28 cellular contexts compared by ENCODE assay signal in the genomic region with DNA sequence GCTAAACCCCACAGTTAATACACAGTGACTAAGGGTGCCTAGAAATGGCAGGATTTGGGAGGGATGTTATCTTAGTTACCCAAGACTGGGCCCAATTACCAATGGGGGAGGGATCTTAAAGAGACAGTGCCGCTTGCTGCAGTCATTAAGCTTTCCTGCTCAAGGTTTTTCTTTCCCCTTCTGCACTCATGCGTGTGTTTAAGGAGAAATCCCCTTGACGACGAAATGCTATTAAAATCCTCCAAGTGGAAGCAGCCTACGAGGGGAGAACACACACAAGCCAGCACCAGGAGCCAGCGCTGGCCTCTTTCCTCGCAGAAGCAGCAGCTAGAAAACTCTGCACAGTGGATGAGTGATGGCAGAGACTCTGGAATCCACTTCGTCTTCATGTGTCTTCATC. TPM values are rescaled to one million over a fixed set of nuclear protein-coding genes. Genes with fewer than 3 reads are reported as not detected.
DNase-seq lines count a peak whose midpoint lies in the region; ATAC-seq and TF ChIP-seq lines count a peak whose summit lies in the region.
"Had no signal": no experiment of that assay in that cellular context is flagged by ENCODE, and none has a peak within 500 bp of the region (broad histone marks: within the 10 kb centered on the region; RNA-seq: fewer than 3 reads in every experiment).

No MANE protein-coding gene starts in this region.

- no peaks in the 10 kb centered on the region for H3K9me2 ChIP-seq in hepatocyte (replicated peaks; ENCODE audit: insufficient read depth)
- no peaks in the 10 kb centered on the region for H3K9me2 ChIP-seq in OCI-LY7 (ENCODE audit: insufficient read depth, low read length)

- TF ChIP-seq CTCF in hepatocyte (IDR thresholded peaks at IDR 0.05; ENCODE audit: poor library complexity) (no peak), nephron progenitor cell (IDR thresholded peaks at IDR 0.05) (no peak), OCI-LY7 (conservative IDR thresholded peaks at IDR 0.05; ENCODE audit: low read length) (no peak), omental fat pad (IDR thresholded peaks at IDR 0.05) (no peak)

- 19% methylated on average over 8 of the region's 8 CpGs for WGBS in hepatocyte (ENCODE audit: low lambda C conversion rate, missing lambda C conversion rate)

- no TSS peak for BruUV-seq in OCI-LY7 (replicated peaks; lab: Mats Ljungman, UMichigan)

- H3K9me3 ChIP-seq in hepatocyte (ENCODE audit: low read depth) (no peaks in the 10 kb centered on the region), OCI-LY7 (ENCODE audit: low read length) (no peaks in the 10 kb centered on the region)
- H3K9me3 ChIP-seq: body of pancreas, left lung, Peyer's patch had no signal

- no peaks in the 10 kb centered on the region for H3K79me2 ChIP-seq in hepatocyte
- H3K79me2 ChIP-seq in OCI-LY7 (ENCODE audit: insufficient read depth, low read depth, low read length) = no peaks in the 10 kb centered on the region

- no peaks in the 10 kb centered on the region for H3K9me3 Mint-ChIP-seq in nephron progenitor cell
- H3K9me3 Mint-ChIP-seq: activated CD4-positive, alpha-beta memory T cell treated with anti-CD3 and anti-CD28 coated beads, Interleukin-2, amount 10 ng/mL, durations not matched to agents 7 days and 5 days; activated T-helper 2 cell treated with anti-CD3 and anti-CD28 coated beads, Interferon-gamma antibody, Interleukin-2, Interleukin-4, amounts not matched to agents 10 μg/mL and 5 μg/mL and 100 μg/mL, durations not matched to agents 14 hours and 24 hours and 36 hours; H9; neural crest cell had no signal

- ATAC-seq in omental fat pad (ENCODE audit: low FRiP score) = no peak
- ATAC-seq in stimulated activated naive CD8-positive, alpha-beta T cell treated with anti-CD3 and anti-CD28 coated beads, Interleukin-15, Interleukin-2, amounts not matched to agents 100 U/mL and 50 U/mL, for 24 hours = no peak
- ATAC-seq: body of pancreas, left lung had no signal

- H3K4me1 Mint-ChIP-seq in nephron progenitor cell = peaks cover 90% of the 10 kb centered on the region
- H3K4me1 Mint-ChIP-seq: activated CD4-positive, alpha-beta memory T cell treated with anti-CD3 and anti-CD28 coated beads, Interleukin-2, amount 10 ng/mL, durations not matched to agents 7 days and 5 days had no signal

- peaks cover 19% of the 10 kb centered on the region for H3K27me3 ChIP-seq in hepatocyte
- H3K27me3 ChIP-seq: Peyer's patch had no signal

- H3K4me1 ChIP-seq in hepatocyte (ENCODE audit: insufficient read depth) (peaks cover 20% of the 10 kb centered on the region), OCI-LY7 (ENCODE audit: insufficient read depth, low read length, poor library complexity, severe bottlenecking) (no peaks in the 10 kb centered on the region)
- H3K4me1 ChIP-seq: left lung, Peyer's patch had no signal

- H3K4me2 ChIP-seq in hepatocyte (peak overlapping the region; percentile 36), OCI-LY7 (ENCODE audit: low read length) (no peak overlapping the region)
- H3K4me2 ChIP-seq: BLaER1 treated with 17β-estradiol and CSF1 and Interleukin-3, amounts not matched to agents 10 nM and 100 nM had no signal

- CTCF ChIA-PET in OCI-LY7 (lab: Charles Lee; ENCODE audit: unreplicated experiment) = no interaction called here

- in situ Hi-C loops in Caki2 (cut with HindIII; ENCODE audit: low pct_unique_long_range_greater_than_20kb, low sequenced_read_pairs) = no loop called here

- H3K36me3 Mint-ChIP-seq in nephron progenitor cell (ENCODE audit: low read depth) = no peaks in the 10 kb centered on the region
- H3K36me3 Mint-ChIP-seq: activated naive CD8-positive, alpha-beta T cell treated with anti-CD3 and anti-CD28 coated beads, Interleukin-2, amount 10 ng/mL, durations not matched to agents 7 days and 5 days had no signal

- H3K36me3 ChIP-seq in hepatocyte (replicated peaks; ENCODE audit: insufficient read depth, low read depth) (no peaks in the 10 kb centered on the region), OCI-LY7 (ENCODE audit: insufficient read depth, low read length) (no peaks in the 10 kb centered on the region)
- H3K36me3 ChIP-seq: BLaER1 treated with 17β-estradiol and CSF1 and Interleukin-3, amounts not matched to agents 10 nM and 100 nM; left lung; Peyer's patch had no signal

- H3K27ac ChIP-seq in hepatocyte (peak overlapping the region; percentile 17), OCI-LY7 (ENCODE audit: low read depth, low read length, poor library complexity, severe bottlenecking) (no peak overlapping the region)
- H3K27ac ChIP-seq: BLaER1 treated with 17β-estradiol and CSF1 and Interleukin-3, amounts not matched to agents 10 nM and 100 nM; body of pancreas; left lung; Peyer's patch; skin epidermis had no signal

- H4K20me1 ChIP-seq in hepatocyte (ENCODE audit: insufficient read depth, poor library complexity, severe bottlenecking) (no peaks in the 10 kb centered on the region), OCI-LY7 (ENCODE audit: insufficient read depth, low read length) (no peaks in the 10 kb centered on the region)
- H4K20me1 ChIP-seq: BLaER1 treated with 17β-estradiol and CSF1 and Interleukin-3, amounts not matched to agents 10 nM and 100 nM had no signal

- H3K4me3 ChIP-seq in hepatocyte (no peak overlapping the region), OCI-LY7 (ENCODE audit: low read depth, low read length, poor library complexity, severe bottlenecking) (no peak overlapping the region)
- H3K4me3 ChIP-seq: BLaER1 treated with 17β-estradiol and CSF1 and Interleukin-3, amounts not matched to agents 10 nM and 100 nM; body of pancreas; left lung; Peyer's patch; skin epidermis had no signal

- H3K27me3 Mint-ChIP-seq in nephron progenitor cell (ENCODE audit: low read depth, poor library complexity) = no peaks in the 10 kb centered on the region

- H2AFZ ChIP-seq in hepatocyte (no peak overlapping the region), OCI-LY7 (ENCODE audit: low read length) (no peak overlapping the region)

- POLR2A ChIA-PET in OCI-LY7 (lab: Charles Lee) = no interaction called here

- DNase-seq in Caki2 (ENCODE audit: low read depth) (peak; percentile 53), NCI-H82 (lab: John Stamatoyannopoulos, UW) (peak; percentile 78), hepatocyte (ENCODE audit: low spot score) (peak; percentile 27), nephron progenitor cell (peak; percentile 29), OCI-LY7 (ENCODE audit: low spot score) (no peak), activated gamma-delta T cell treated with Interleukin-2 at 50 U/mL for 16 hours (no peak), omental fat pad (ENCODE audit: low spot score) (no peak)
- DNase-seq in stimulated activated naive CD8-positive, alpha-beta T cell treated with anti-CD3 and anti-CD28 coated beads, Interleukin-15, Interleukin-2, amounts not matched to agents 100 U/mL and 50 U/mL, for 24 hours = no peak
- DNase-seq: ACHN; activated CD4-positive, alpha-beta memory T cell treated with anti-CD3 and anti-CD28 coated beads, Interleukin-2, amount 10 ng/mL, durations not matched to agents 7 days and 5 days; activated CD4-positive, CD25-positive, alpha-beta regulatory T cell treated with anti-CD3 and anti-CD28 coated beads, Interleukin-2, amount 50 U/mL, for 72 hours; activated naive CD8-positive, alpha-beta T cell treated with anti-CD3 and anti-CD28 coated beads, Interleukin-2, amount 10 ng/mL, durations not matched to agents 7 days and 5 days; body of pancreas; Calu3; EL; H9; left lung; NCI-H1436; NCI-H2107; NCI-H510A treated with DMSO at 0.1 percent for 48 hours; Peyer's patch; stimulated activated CD4-positive, alpha-beta T cell treated with anti-CD3 and anti-CD28 coated beads, Interleukin-1b, Interleukin-23, amount 100 ng/mL, for 48 hours had no signal

- intact Hi-C loops in OCI-LY7 (cut with micrococcal nuclease; ENCODE audit: unreplicated experiment) = no loop called here

- H3K27ac Mint-ChIP-seq in nephron progenitor cell = peak overlapping the region; percentile 84
- H3K27ac Mint-ChIP-seq: activated CD4-positive, alpha-beta memory T cell treated with anti-CD3 and anti-CD28 coated beads, Interleukin-2, amount 10 ng/mL, durations not matched to agents 7 days and 5 days; activated naive CD8-positive, alpha-beta T cell treated with anti-CD3 and anti-CD28 coated beads, Interleukin-2, amount 10 ng/mL, durations not matched to agents 7 days and 5 days; activated T-helper 2 cell treated with anti-CD3 and anti-CD28 coated beads, Interferon-gamma antibody, Interleukin-2, Interleukin-4, amounts not matched to agents 10 μg/mL and 5 μg/mL and 100 μg/mL, durations not matched to agents 14 hours and 24 hours and 36 hours; H9 had no signal

- peak overlapping the region; percentile 18 for H3K4me3 Mint-ChIP-seq in nephron progenitor cell
- H3K4me3 Mint-ChIP-seq: activated CD4-positive, alpha-beta memory T cell treated with anti-CD3 and anti-CD28 coated beads, Interleukin-2, amount 10 ng/mL, durations not matched to agents 7 days and 5 days; activated naive CD8-positive, alpha-beta T cell treated with anti-CD3 and anti-CD28 coated beads, Interleukin-2, amount 10 ng/mL, durations not matched to agents 7 days and 5 days; H9; neural crest cell had no signal

RNA-seq across cellular contexts. Expression of a gene that starts 22.0 kb away (rescaled TPM):
- total RNA-seq in Caki2 (2014; rRNA removed; shearing (Covaris generic); ENCODE audit: low replicate concordance) = 3.0 and 5.6 TPM in 2 replicates
- 4.7 and 5.4 TPM in 2 replicates for total RNA-seq in hepatocyte
- polyA plus RNA-seq in hepatocyte = 2.0 and 2.4 TPM in 2 replicates
- not detected in 2 replicates for total RNA-seq in OCI-LY7 (2014; rRNA removed; shearing (Covaris generic))
- not detected in 2 replicates for total RNA-seq in OCI-LY7 (2022)
- total RNA-seq in omental fat pad = under 1 TPM in 2 of 4 donors, not detected in 2; 0.09 to 0.19 TPM
- total RNA-seq: activated CD4-positive, alpha-beta memory T cell treated with anti-CD3 and anti-CD28 coated beads, Interleukin-2, amount 10 ng/mL, durations not matched to agents 7 days and 5 days; activated naive CD8-positive, alpha-beta T cell treated with anti-CD3 and anti-CD28 coated beads, Interleukin-2, amount 10 ng/mL, durations not matched to agents 7 days and 5 days; activated T-helper 2 cell treated with anti-CD3 and anti-CD28 coated beads, Interferon-gamma antibody, Interleukin-2, Interleukin-4, amounts not matched to agents 10 μg/mL and 5 μg/mL and 100 μg/mL, durations not matched to agents 14 hours and 24 hours and 36 hours; Calu3; left lung; MCF 10A; posterior vena cava had no signal

Comparison
In these comparisons a context has a peak if more than half of its experiments do, and no peak if none do; other contexts are left out.
1. DNase-seq: peak in Caki2 (single experiment), NCI-H82 (single experiment), hepatocyte (single experiment) and nephron progenitor cell (single experiment); none in OCI-LY7 (single experiment), activated gamma-delta T cell treated with Interleukin-2 at 50 U/mL for 16 hours (single experiment), omental fat pad (single experiment) and stimulated activated naive CD8-positive, alpha-beta T cell treated with anti-CD3 and anti-CD28 coated beads, Interleukin-15, Interleukin-2, amounts not matched to agents 100 U/mL and 50 U/mL, for 24 hours (single experiment).